In genomic region chr1:1282998-1283397, GRCh38 we compare ENCODE assay signal across 18 cellular contexts.
DNase-seq lines count a peak whose midpoint lies in the region; ATAC-seq and TF ChIP-seq lines count a peak whose summit lies in the region.
"Had no signal": no experiment of that assay in that cellular context is flagged by ENCODE, and none has a peak within 500 bp of the region (broad histone marks: within the 10 kb centered on the region; RNA-seq: fewer than 3 reads in every experiment).

No MANE protein-coding gene starts in this region.

- DNase-seq in AG09309 (ENCODE audit: low read depth) = peak; percentile 24
- peak; percentile 25 for DNase-seq in EH (ENCODE audit: low read depth)
- DNase-seq in kidney tubule cell (ENCODE audit: low spot score) = peak; percentile 57
- no peak for DNase-seq in NCI-H1417 treated with DMSO at 0.1 percent for 48 hours (lab: John Stamatoyannopoulos, UW)
- DNase-seq in head of caudate nucleus = no peak
- DNase-seq: activated CD8-positive, alpha-beta memory T cell treated with anti-CD3 and anti-CD28 coated beads, Interleukin-2, amount 50 U/mL, for 4 hours; BE2C; left colon; NCI-H1105; RPMI8226; sigmoid colon; stimulated activated CD4-positive, alpha-beta T cell treated with anti-CD3 and anti-CD28 coated beads, Interleukin-2, amount 100 ng/mL, for 48 hours; T-cell; thyroid gland had no signal

- 0 out of 2 replicates have a peak, but pooled peaks have one; percentile 3 for TF ChIP-seq POLR2A in Raji (IDR thresholded peaks at IDR 0.05; ENCODE audit: insufficient read depth, low read depth, low read length)

- no peak overlapping the region for H3K4me3 ChIP-seq in AG09309 (ENCODE audit: control insufficient read depth, low read depth, low read length)
- H3K4me3 ChIP-seq: cardiac muscle cell, sigmoid colon, thyroid gland had no signal

- ATAC-seq in GM21381 (IDR thresholded peaks at IDR 0.05; ENCODE audit: unreplicated experiment) = no peak
- ATAC-seq in HG03571 (IDR thresholded peaks at IDR 0.05; ENCODE audit: unreplicated experiment) = no peak
- ATAC-seq: left colon, T-cell had no signal

- TF ChIP-seq CTCF in AG09309 (IDR thresholded peaks at IDR 0.05; ENCODE audit: control insufficient read depth, insufficient read depth, low read depth, low read length, missing control alignments) = no peak

- intact Hi-C loops in head of caudate nucleus (cut with DNase I) = no loop called here

Comparison
In these comparisons a context has a peak if more than half of its experiments do, and no peak if none do; other contexts are left out.
1. DNase-seq: peak in AG09309 (single experiment), EH (single experiment) and kidney tubule cell (single experiment); none in NCI-H1417 treated with DMSO at 0.1 percent for 48 hours (single experiment) and head of caudate nucleus (0 of 42).